1 cellular context compared by ENCODE assay signal in genomic region chr16:87017388-87018012, GRCh38.
TF ChIP-seq lines count a peak whose summit lies in the region.

No MANE protein-coding gene starts in this region.

TF ChIP-seq in GM23338, 12 proteins besides CTCF, POLR2A, EP300 and RAD21 (continued from another document):
- TF ChIP-seq ZNF462 (CRISPR knock-in tag; IDR thresholded peaks at IDR 0.05) = no peak
- no peak for TF ChIP-seq ZNF331 (CRISPR knock-in tag; IDR thresholded peaks at IDR 0.05; ENCODE audit: low read depth)
- no peak for TF ChIP-seq STAT1 (IDR thresholded peaks at IDR 0.05; ENCODE audit: unreplicated experiment)
- TF ChIP-seq NANOG (IDR thresholded peaks at IDR 0.05; ENCODE audit: borderline replicate concordance) = no peak
- TF ChIP-seq ZNF114 (CRISPR knock-in tag; IDR thresholded peaks at IDR 0.05) = no peak
- no peak for TF ChIP-seq CREB1 (CRISPR knock-in tag; IDR thresholded peaks at IDR 0.05; ENCODE audit: low read depth)
